13 cellular contexts compared by ENCODE assay signal in the genomic region with DNA sequence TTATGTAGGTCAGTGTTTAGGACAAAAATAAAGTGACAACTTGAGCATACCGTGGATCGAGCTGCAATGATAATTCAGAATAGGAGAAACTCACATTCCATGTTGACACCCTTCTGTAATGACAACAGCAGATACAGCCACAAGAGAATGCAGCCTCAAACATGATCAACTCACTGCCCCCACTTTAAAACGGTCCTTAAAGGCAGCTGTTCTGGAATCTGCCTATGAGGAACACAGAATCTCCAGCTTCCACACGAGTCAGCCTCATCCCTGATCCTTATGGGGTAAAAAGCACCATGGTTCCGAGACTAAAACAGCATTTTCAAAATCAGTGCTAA. TPM values are rescaled to one million over a fixed set of nuclear protein-coding genes. Genes with fewer than 3 reads are reported as not detected.
DNase-seq lines count a peak whose midpoint lies in the region; ATAC-seq, FAIRE-seq and TF ChIP-seq lines count a peak whose summit lies in the region.
"Had no signal": no experiment of that assay in that cellular context is flagged by ENCODE, and none has a peak within 500 bp of the region (broad histone marks: within the 10 kb centered on the region; RNA-seq: fewer than 3 reads in every experiment).

No MANE protein-coding gene starts in this region.

- H3K4me1 Mint-ChIP-seq in CD4-positive, alpha-beta T cell (ENCODE audit: low read depth): peaks cover 82% of the 10 kb centered on the region
- peaks cover 47% of the 10 kb centered on the region for H3K4me1 Mint-ChIP-seq in dendritic cell treated with granulocyte-macrophage colony-stimulating factor and Interleukin-4, amounts not matched to agents 40 ng/mL and 50 ng/mL, for 4 days (ENCODE audit: low read depth)
- peaks cover 11% of the 10 kb centered on the region for H3K4me1 Mint-ChIP-seq in progenitor cell of endocrine pancreas (ENCODE audit: low read depth)

- no peak for TF ChIP-seq CTCF in CD4-positive, alpha-beta T cell (IDR thresholded peaks at IDR 0.05)
- TF ChIP-seq CTCF in progenitor cell of endocrine pancreas (IDR thresholded peaks at IDR 0.05; ENCODE audit: unreplicated experiment): no peak
- TF ChIP-seq CTCF in spleen (IDR thresholded peaks at IDR 0.05 in 8 of 11, conservative IDR thresholded peaks at IDR 0.05 in 3 of 11): no peak

- peak; percentile 16 for FAIRE-seq in GM12891 (lab: Jason Lieb, UNC)

- DNase-seq in CD4-positive, alpha-beta T cell: no peak
- no peak for DNase-seq in GM12891 (ENCODE audit: insufficient read length, low spot score)
- no peak for DNase-seq in progenitor cell of endocrine pancreas (ENCODE audit: low spot score, unreplicated experiment)
- DNase-seq in NCI-H1436 (lab: John Stamatoyannopoulos, UW): no peak
- DNase-seq in spleen: no peak
- no peak for DNase-seq in activated gamma-delta T cell (lab: John Stamatoyannopoulos, UW)
- DNase-seq: DMS79 treated with DMSO at 0.1 percent for 48 hours, endodermal cell, hippocampal formation, NCI-H1694 treated with DMSO at 0.1 percent for 48 hours, T-cell had no signal

- no peak for TF ChIP-seq POLR2A in GM12891 (IDR thresholded peaks at IDR 0.05; ENCODE audit: low read depth, low read length)
- no peak for TF ChIP-seq POLR2A in spleen (IDR thresholded peaks at IDR 0.05)

- no peak overlapping the region for H3K27ac ChIP-seq in CD4-positive, alpha-beta T cell (ENCODE audit: low read depth, low read length)
- peak overlapping the region in 2 of 8 donors; percentile 21 to 30 for H3K27ac ChIP-seq in spleen

- H3K4me3 ChIP-seq in spleen: peak overlapping the region in 1 of 8 donors; percentile 22

- WGBS in spleen, 5 donors: 63 to 77% (median 71%) methylated on average over 5 of the region's 5 CpGs

- no peaks in the 10 kb centered on the region for H3K9me3 ChIP-seq in CD4-positive, alpha-beta T cell (ENCODE audit: control insufficient read depth, low read length)
- no peaks in the 10 kb centered on the region for H3K9me3 ChIP-seq in spleen

- CTCF ChIA-PET in CD4-positive, alpha-beta T cell (lab: Charles Lee): interaction anchor here (1.2 kb wide), 1 partner anchor 36 kb away, joined by 5 read pairs; no protein-coding TSS in a partner anchor

- H3K9me3 Mint-ChIP-seq in CD4-positive, alpha-beta T cell: no peaks in the 10 kb centered on the region
- H3K9me3 Mint-ChIP-seq in dendritic cell treated with granulocyte-macrophage colony-stimulating factor and Interleukin-4, amounts not matched to agents 40 ng/mL and 50 ng/mL, for 4 days: no peaks in the 10 kb centered on the region
- peaks cover 4% of the 10 kb centered on the region for H3K9me3 Mint-ChIP-seq in progenitor cell of endocrine pancreas (ENCODE audit: low read depth)
- H3K9me3 Mint-ChIP-seq: endodermal cell, T-cell had no signal

- H3K36me3 Mint-ChIP-seq in CD4-positive, alpha-beta T cell (ENCODE audit: low read depth): peaks cover 50% of the 10 kb centered on the region
- H3K36me3 Mint-ChIP-seq in dendritic cell treated with granulocyte-macrophage colony-stimulating factor and Interleukin-4, amounts not matched to agents 40 ng/mL and 50 ng/mL, for 4 days (ENCODE audit: low read depth): peaks cover 48% of the 10 kb centered on the region
- H3K36me3 Mint-ChIP-seq in progenitor cell of endocrine pancreas (ENCODE audit: insufficient read depth): peaks cover 3% of the 10 kb centered on the region

- H3K27me3 ChIP-seq in CD4-positive, alpha-beta T cell (ENCODE audit: control insufficient read depth, insufficient read depth, low read length): no peaks in the 10 kb centered on the region
- no peaks in the 10 kb centered on the region for H3K27me3 ChIP-seq in spleen (replicated peaks in 1 of 7)

- POLR2A ChIA-PET in CD4-positive, alpha-beta T cell (lab: Charles Lee): no interaction called here

- peak overlapping the region; percentile 56 for H3K4me3 Mint-ChIP-seq in CD4-positive, alpha-beta T cell
- no peak overlapping the region for H3K4me3 Mint-ChIP-seq in dendritic cell treated with granulocyte-macrophage colony-stimulating factor and Interleukin-4, amounts not matched to agents 40 ng/mL and 50 ng/mL, for 4 days
- no peak overlapping the region for H3K4me3 Mint-ChIP-seq in progenitor cell of endocrine pancreas (ENCODE audit: low read depth)
- H3K4me3 Mint-ChIP-seq: endodermal cell had no signal

- H3K27me3 Mint-ChIP-seq in CD4-positive, alpha-beta T cell: no peaks in the 10 kb centered on the region
- H3K27me3 Mint-ChIP-seq in dendritic cell treated with granulocyte-macrophage colony-stimulating factor and Interleukin-4, amounts not matched to agents 40 ng/mL and 50 ng/mL, for 4 days: no peaks in the 10 kb centered on the region
- no peaks in the 10 kb centered on the region for H3K27me3 Mint-ChIP-seq in progenitor cell of endocrine pancreas
- H3K27me3 Mint-ChIP-seq: T-cell had no signal

- H3K4me1 ChIP-seq in spleen: peaks cover 29 to 91% (median 80%) of the 10 kb centered on the region in 6 donors

- peak overlapping the region; percentile 27 for H3K27ac Mint-ChIP-seq in CD4-positive, alpha-beta T cell
- peak overlapping the region; percentile 58 for H3K27ac Mint-ChIP-seq in dendritic cell treated with granulocyte-macrophage colony-stimulating factor and Interleukin-4, amounts not matched to agents 40 ng/mL and 50 ng/mL, for 4 days
- peak overlapping the region; percentile 23 for H3K27ac Mint-ChIP-seq in progenitor cell of endocrine pancreas
- H3K27ac Mint-ChIP-seq: endodermal cell had no signal

- intact Hi-C loops in CD4-positive, alpha-beta T cell (cut with DNase I, micrococcal nuclease): loop anchor here in 1 of 2 experiments (2.0 kb wide), 2 partner anchors 27 to 35 kb away; no protein-coding TSS in a partner anchor
- intact Hi-C loops in dendritic cell treated with granulocyte-macrophage colony-stimulating factor and Interleukin-4, amounts not matched to agents 40 ng/mL and 50 ng/mL, for 4 days (cut with micrococcal nuclease): no loop called here
- intact Hi-C loops in spleen (cut with DNase I; ENCODE audit: low total_unique reads): no loop called here

- peaks cover 0 to 35% (median 2%) of the 10 kb centered on the region in 6 donors for H3K36me3 ChIP-seq in spleen

- no peak for ATAC-seq in CD4-positive, alpha-beta T cell (ENCODE audit: poor library complexity)
- ATAC-seq: HCT116, T-cell had no signal

TF ChIP-seq in GM12891, 5 proteins besides CTCF, POLR2A, EP300 and RAD21:
- 0 out of 2 replicates have a peak, but pooled peaks have one; percentile 26 for TF ChIP-seq POLR2AphosphoS5 (IDR thresholded peaks at IDR 0.05; ENCODE audit: low read depth, low read length)
- TF ChIP-seq SPI1 (IDR thresholded peaks at IDR 0.05; ENCODE audit: low read depth, low read length): no peak
- TF ChIP-seq POU2F2 (IDR thresholded peaks at IDR 0.05; ENCODE audit: low read depth, low read length): no peak

RNA-seq across cellular contexts. Expression of gene KDELR2, which starts 3.7 kb away (rescaled TPM):
- total RNA-seq in CD4-positive, alpha-beta T cell: 10 to 100 TPM; 29.6 to 29.7 TPM
- 27.6 TPM for polyA plus RNA-seq in GM12891 (2012; ENCODE audit: low read depth, missing spikeins)
- total RNA-seq in progenitor cell of endocrine pancreas: 76.5 and 86.4 TPM in 2 replicates
- total RNA-seq in spleen: 10 to 100 TPM; 55.4 to 77.9 (median 67.7) TPM
- polyA plus RNA-seq in spleen: 10 to 100 TPM; 20.8 to 36.1 (median 29.9) TPM

RNA-seq across cellular contexts. Expression of gene DAGLB, which starts 32.5 kb away (rescaled TPM):
- total RNA-seq in CD4-positive, alpha-beta T cell: 10 to 100 TPM; 22.0 to 22.9 TPM
- 4.4 TPM for polyA plus RNA-seq in GM12891 (2012; ENCODE audit: low read depth, missing spikeins)
- total RNA-seq in progenitor cell of endocrine pancreas (30.3 and 31.2 TPM in 2 replicates), spleen (10 to 100 TPM; 14.4 to 35.1 (median 25.3) TPM)
- 10 to 100 TPM in 2 of 3 donors, 1 to 10 TPM in 1; 7.2 to 29.2 (median 18.4) TPM for polyA plus RNA-seq in spleen
